In the genomic region with DNA sequence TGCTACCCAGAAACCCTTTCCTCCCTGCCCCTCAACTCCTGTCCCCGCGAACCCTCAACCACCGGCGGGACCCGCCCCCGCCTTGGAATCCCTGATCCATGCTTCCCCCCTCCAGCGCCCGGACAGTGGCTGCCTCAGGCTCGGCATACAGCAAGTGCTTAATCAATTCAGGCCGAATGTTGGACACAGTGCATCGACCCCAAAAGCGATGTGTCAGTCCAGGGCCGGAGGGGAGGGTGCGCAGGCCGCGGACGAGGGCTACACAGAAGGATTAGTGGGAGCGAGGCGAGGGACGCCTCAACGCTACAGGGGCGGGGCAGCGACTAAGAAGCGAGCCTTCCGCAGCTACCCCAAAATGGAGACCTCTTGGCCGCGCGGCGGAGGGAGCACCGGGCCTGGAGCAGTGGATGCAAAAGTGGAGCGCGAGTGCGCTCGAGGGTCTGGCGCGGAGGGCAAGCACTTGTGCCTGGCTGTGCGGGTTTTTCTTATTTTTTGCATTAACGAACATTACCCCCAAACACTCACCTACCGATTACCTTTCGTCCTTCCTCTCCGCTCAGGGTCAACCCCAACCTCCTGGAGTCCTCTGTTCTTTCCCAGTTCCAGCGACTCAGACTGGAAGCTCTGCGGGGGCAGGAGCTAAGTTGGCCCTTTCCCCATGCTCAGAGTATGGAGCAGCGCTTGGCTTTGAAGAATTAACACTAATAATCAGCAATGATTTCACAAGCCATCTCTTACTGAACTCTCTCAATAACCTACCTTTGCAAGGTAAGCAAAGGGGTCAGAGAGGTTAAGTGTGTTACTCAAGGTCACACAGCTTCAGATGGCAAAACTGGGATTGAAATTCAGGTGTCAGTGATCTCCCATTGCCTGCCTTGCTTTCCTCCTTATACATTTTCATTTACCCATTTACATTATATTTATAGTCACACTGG, we compare ENCODE assay signal across 8 cellular contexts. TPM values are rescaled to one million over a fixed set of nuclear protein-coding genes. Genes with fewer than 3 reads are reported as not detected.
DNase-seq lines count a peak whose midpoint lies in the region; ATAC-seq and TF ChIP-seq lines count a peak whose summit lies in the region.

No MANE protein-coding gene starts in this region.

- no peak for TF ChIP-seq CTCF in GM10266 (IDR thresholded peaks at IDR 0.05; ENCODE audit: control insufficient read depth, insufficient read depth, low read depth, missing control alignments)
- TF ChIP-seq CTCF in esophagus muscularis mucosa (IDR thresholded peaks at IDR 0.05) = no peak
- TF ChIP-seq CTCF in suprapubic skin (IDR thresholded peaks at IDR 0.05) = no peak

- H3K4me1 Mint-ChIP-seq in naive B cell = peaks cover 34 to 41% (median 35%) of the 10 kb centered on the region in 3 donors

- 5% methylated on average over 21 of the region's 44 CpGs for WGBS in esophagus muscularis mucosa
- WGBS in suprapubic skin = 5% methylated on average over 31 of the region's 44 CpGs

- H3K27me3 Mint-ChIP-seq in naive B cell = peaks cover 7 to 11% (median 8%) of the 10 kb centered on the region in 3 donors

- ATAC-seq in HG02798 (IDR thresholded peaks at IDR 0.05; ENCODE audit: poor library complexity, unreplicated experiment) (peak; percentile 15), naive B cell (ENCODE audit: low read depth in 2 of 2) (peak; percentile 23 to 29), GM18520 (IDR thresholded peaks at IDR 0.05; ENCODE audit: unreplicated experiment) (no peak)

- H3K27me3 ChIP-seq in esophagus muscularis mucosa (no peaks in the 10 kb centered on the region), suprapubic skin (no peaks in the 10 kb centered on the region)

- H3K9me3 Mint-ChIP-seq in naive B cell = peaks cover 0 to 10% (median 0%) of the 10 kb centered on the region in 7 donors

- TF ChIP-seq EP300 in esophagus muscularis mucosa (IDR thresholded peaks at IDR 0.05) (no peak), suprapubic skin (IDR thresholded peaks at IDR 0.05) (no peak)

- DNase-seq in GM10266 (ENCODE audit: extremely low spot score) (peak; percentile 58), NCI-H510A (lab: John Stamatoyannopoulos, UW) (peak; percentile 65), esophagus muscularis mucosa (ENCODE audit: extremely low spot score) (no peak), naive B cell (no peak), suprapubic skin (ENCODE audit: low spot score in 2 of 2) (peak in 1 of 2 donors; percentile 87)
- peak; percentile 83 for DNase-seq in activated CD8-positive, alpha-beta memory T cell treated with anti-CD3 and anti-CD28 coated beads, Interleukin-2, amount 50 U/mL, for 48 hours

- H3K4me3 Mint-ChIP-seq in naive B cell = peak overlapping the region; percentile 90 to 98 (median 96)

- peaks cover 8 to 22% (median 20%) of the 10 kb centered on the region in 4 donors for H3K4me1 ChIP-seq in esophagus muscularis mucosa
- H3K4me1 ChIP-seq in suprapubic skin = peaks cover 23% of the 10 kb centered on the region

- H3K27ac ChIP-seq in esophagus muscularis mucosa (replicated peaks in 1 of 4) (peak overlapping the region; percentile 82 to 93 (median 83)), suprapubic skin (peak overlapping the region; percentile 90)

- H3K36me3 ChIP-seq in esophagus muscularis mucosa (no peaks in the 10 kb centered on the region), suprapubic skin (no peaks in the 10 kb centered on the region)

- H3K36me3 Mint-ChIP-seq in naive B cell = no peaks in the 10 kb centered on the region

- no peak for TF ChIP-seq POLR2A in esophagus muscularis mucosa (IDR thresholded peaks at IDR 0.05; ENCODE audit: low read depth)
- peak in 1 of 2 donors; percentile 0 for TF ChIP-seq POLR2A in suprapubic skin (IDR thresholded peaks at IDR 0.05)

- intact Hi-C loops in esophagus muscularis mucosa (cut with DNase I) = no loop called here

- peak overlapping the region; percentile 91 to 100 (median 98) for H3K27ac Mint-ChIP-seq in naive B cell

- H3K4me3 ChIP-seq in esophagus muscularis mucosa = peak overlapping the region; percentile 63 to 91 (median 78)
- H3K4me3 ChIP-seq in suprapubic skin = peak overlapping the region; percentile 63

- no peaks in the 10 kb centered on the region for H3K9me3 ChIP-seq in esophagus muscularis mucosa
- no peaks in the 10 kb centered on the region for H3K9me3 ChIP-seq in suprapubic skin

RNA-seq across cellular contexts. Expression of a gene that starts 30.1 kb away (rescaled TPM):
- total RNA-seq in esophagus muscularis mucosa (10 to 100 TPM in 2 of 4 donors, 1 to 10 TPM in 2; 3.7 to 11.0 (median 7.7) TPM), suprapubic skin (10 to 100 TPM in 2 of 4 donors, 1 to 10 TPM in 2; 7.8 to 19.5 (median 11.0) TPM)
- polyA plus RNA-seq in naive B cell (ENCODE audit: low read depth in 6 of 6) = under 1 TPM in 1 of 6 donors, not detected in 5; 0.13 TPM

Comparison
In these comparisons a context has a peak if more than half of its experiments do, and no peak if none do; other contexts are left out.
1. DNase-seq: peak in GM10266 (single experiment), NCI-H510A (single experiment) and activated CD8-positive, alpha-beta memory T cell treated with anti-CD3 and anti-CD28 coated beads, Interleukin-2, amount 50 U/mL, for 48 hours (single experiment); none in esophagus muscularis mucosa (single experiment) and naive B cell (single experiment).